In the genomic region with DNA sequence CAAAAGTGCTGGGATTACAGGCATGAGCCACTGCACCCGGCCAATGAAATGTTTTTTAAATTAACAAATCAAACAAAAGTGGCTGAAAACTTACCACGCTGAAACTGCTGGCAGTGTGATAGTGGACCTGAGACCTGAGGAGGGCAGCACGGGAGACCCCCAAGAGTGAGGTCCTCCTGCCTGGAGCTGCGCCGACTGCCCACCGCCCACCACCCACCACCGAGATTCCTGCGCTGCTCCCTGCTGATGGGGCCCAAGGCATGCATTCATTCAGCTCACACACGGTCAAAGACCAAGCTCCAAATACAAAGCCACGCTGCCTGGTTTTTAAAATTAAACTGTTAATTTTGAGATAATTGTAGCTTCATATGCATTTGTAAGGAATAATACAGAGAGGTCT, we compare ENCODE assay signal across 25 cellular contexts.
"Had no signal": no experiment of that assay in that cellular context is flagged by ENCODE, and none has a peak within 500 bp of the region (broad histone marks: within the 10 kb centered on the region; RNA-seq: fewer than 3 reads in every experiment).

No MANE protein-coding gene starts in this region.

- H3K27me3 ChIP-seq: ovary, right lobe of liver, sigmoid colon, stomach, thyroid gland, tibial nerve, upper lobe of left lung, uterus had no signal

- H3K36me3 ChIP-seq: ovary, right lobe of liver, sigmoid colon, stomach, thoracic aorta, thyroid gland, tibial nerve, upper lobe of left lung, uterus had no signal

- H3K4me3 ChIP-seq: ovary, psoas muscle, right lobe of liver, sigmoid colon, stomach, thoracic aorta, thyroid gland, tibial nerve, upper lobe of left lung, uterus had no signal

- DNase-seq: naive thymus-derived CD8-positive, alpha-beta T cell; nephron progenitor cell; occipital lobe; ovary; psoas muscle; right cardiac atrium; right lobe of liver; sigmoid colon; small intestine; stimulated activated CD4-positive, alpha-beta T cell treated with anti-CD3 and anti-CD28 coated beads, Interleukin-15, amount 100 ng/mL, for 24 hours; stimulated activated CD4-positive, alpha-beta T cell treated with anti-CD3 and anti-CD28 coated beads, Interleukin-2, amount 100 ng/mL, for 24 hours; stimulated activated CD4-positive, alpha-beta T cell treated with anti-CD3 and anti-CD28 coated beads, Interleukin-2, amount 100 ng/mL, for 48 hours; stimulated activated CD4-positive, alpha-beta T cell treated with anti-CD3 and anti-CD28 coated beads, Interleukin-4, amount 100 ng/mL, for 24 hours; stimulated activated naive B cell treated with anti-CD40 and anti-IgM and Interleukin-4, amounts not matched to agents 10 μg/mL and 1 μg/mL and 100 μg/mL, for 72 hours; stimulated activated naive CD4-positive, alpha-beta T cell treated with Interleukin-2 at 50 U/mL for 16 hours; stomach; thyroid gland; trophoblast cell; uterus had no signal

- H3K9ac ChIP-seq: parathyroid adenoma had no signal

- H3K4me1 ChIP-seq: parathyroid adenoma, psoas muscle, right lobe of liver, sigmoid colon, thyroid gland, tibial nerve, uterus had no signal

- H3K9me3 ChIP-seq: ovary, psoas muscle, right lobe of liver, sigmoid colon, stomach, thoracic aorta, thyroid gland, tibial nerve, upper lobe of left lung, uterus had no signal

- H2AFZ ChIP-seq: parathyroid adenoma had no signal

- H3K27ac ChIP-seq: ovary, parathyroid adenoma, psoas muscle, right lobe of liver, sigmoid colon, thoracic aorta, thyroid gland, upper lobe of left lung, uterus had no signal

- ATAC-seq: naive thymus-derived CD8-positive, alpha-beta T cell; natural killer cell treated with Interleukin-12 subunit alpha and Interleukin-12 subunit beta and Interleukin-15 and Interleukin-18, amount 100 ng/mL, for 72 hours; psoas muscle; right cardiac atrium; right lobe of liver; stimulated activated effector memory CD8-positive, alpha-beta T cell treated with anti-CD3 and anti-CD28 coated beads, Interleukin-12 subunit alpha, Interleukin-12 subunit beta, amount 100 ng/mL, for 72 hours; stimulated activated naive B cell treated with anti-CD40 and anti-IgM and Interleukin-4, amounts not matched to agents 10 μg/mL and 1 μg/mL and 100 μg/mL, for 72 hours had no signal
